Comparison of ENCODE assay signal across 24 cellular contexts in genomic region chr10:106746888-106747287, GRCh38.
"Had no signal": no experiment of that assay in that cellular context is flagged by ENCODE, and none has a peak within 500 bp of the region (broad histone marks: within the 10 kb centered on the region; RNA-seq: fewer than 3 reads in every experiment).

No MANE protein-coding gene starts in this region.

- H2AFZ ChIP-seq: neural progenitor cell, parathyroid adenoma had no signal

- H3K4me2 ChIP-seq: neural progenitor cell had no signal

- H3K9ac ChIP-seq: neural progenitor cell, parathyroid adenoma had no signal

- H3K4me1 ChIP-seq: neural progenitor cell, parathyroid adenoma, psoas muscle, right lobe of liver, sigmoid colon, stomach, thyroid gland, tibial nerve, upper lobe of left lung, vagina had no signal

- H3K27me3 ChIP-seq: neural progenitor cell, ovary, right lobe of liver, sigmoid colon, stomach, thyroid gland, tibial nerve, upper lobe of left lung, vagina had no signal

- H3K9me3 ChIP-seq: ovary, psoas muscle, right lobe of liver, sigmoid colon, stomach, thoracic aorta, thyroid gland, tibial nerve, upper lobe of left lung, vagina had no signal

- H3K4me3 ChIP-seq: neural progenitor cell, ovary, psoas muscle, right lobe of liver, sigmoid colon, stomach, thoracic aorta, thyroid gland, tibial nerve, upper lobe of left lung, vagina had no signal

- DNase-seq: nephron progenitor cell; occipital lobe; ovary; posterior cingulate gyrus; psoas muscle; right cardiac atrium; right lobe of liver; sigmoid colon; small intestine; stimulated activated CD4-positive, alpha-beta T cell treated with anti-CD3 and anti-CD28 coated beads, Interleukin-15, amount 100 ng/mL, for 24 hours; stimulated activated CD4-positive, alpha-beta T cell treated with anti-CD3 and anti-CD28 coated beads, Interleukin-2, amount 100 ng/mL, for 24 hours; stimulated activated CD4-positive, alpha-beta T cell treated with anti-CD3 and anti-CD28 coated beads, Interleukin-2, amount 100 ng/mL, for 48 hours; stimulated activated CD4-positive, alpha-beta T cell treated with anti-CD3 and anti-CD28 coated beads, Interleukin-4, amount 100 ng/mL, for 24 hours; stimulated activated naive B cell treated with anti-CD40 and anti-IgM and Interleukin-4, amounts not matched to agents 10 μg/mL and 1 μg/mL and 100 μg/mL, for 72 hours; stimulated activated naive CD4-positive, alpha-beta T cell treated with Interleukin-2 at 50 U/mL for 16 hours; stomach; thyroid gland; trophoblast cell; upper lobe of left lung had no signal

- H3K27ac ChIP-seq: neural progenitor cell, ovary, parathyroid adenoma, psoas muscle, right lobe of liver, sigmoid colon, stomach, thoracic aorta, thyroid gland, tibial nerve, upper lobe of left lung, vagina had no signal

- H3K79me2 ChIP-seq: parathyroid adenoma had no signal

- H3K36me3 ChIP-seq: neural progenitor cell, ovary, right lobe of liver, sigmoid colon, stomach, thoracic aorta, thyroid gland, tibial nerve, upper lobe of left lung, vagina had no signal
